12 cellular contexts compared by ENCODE assay signal in the genomic region with DNA sequence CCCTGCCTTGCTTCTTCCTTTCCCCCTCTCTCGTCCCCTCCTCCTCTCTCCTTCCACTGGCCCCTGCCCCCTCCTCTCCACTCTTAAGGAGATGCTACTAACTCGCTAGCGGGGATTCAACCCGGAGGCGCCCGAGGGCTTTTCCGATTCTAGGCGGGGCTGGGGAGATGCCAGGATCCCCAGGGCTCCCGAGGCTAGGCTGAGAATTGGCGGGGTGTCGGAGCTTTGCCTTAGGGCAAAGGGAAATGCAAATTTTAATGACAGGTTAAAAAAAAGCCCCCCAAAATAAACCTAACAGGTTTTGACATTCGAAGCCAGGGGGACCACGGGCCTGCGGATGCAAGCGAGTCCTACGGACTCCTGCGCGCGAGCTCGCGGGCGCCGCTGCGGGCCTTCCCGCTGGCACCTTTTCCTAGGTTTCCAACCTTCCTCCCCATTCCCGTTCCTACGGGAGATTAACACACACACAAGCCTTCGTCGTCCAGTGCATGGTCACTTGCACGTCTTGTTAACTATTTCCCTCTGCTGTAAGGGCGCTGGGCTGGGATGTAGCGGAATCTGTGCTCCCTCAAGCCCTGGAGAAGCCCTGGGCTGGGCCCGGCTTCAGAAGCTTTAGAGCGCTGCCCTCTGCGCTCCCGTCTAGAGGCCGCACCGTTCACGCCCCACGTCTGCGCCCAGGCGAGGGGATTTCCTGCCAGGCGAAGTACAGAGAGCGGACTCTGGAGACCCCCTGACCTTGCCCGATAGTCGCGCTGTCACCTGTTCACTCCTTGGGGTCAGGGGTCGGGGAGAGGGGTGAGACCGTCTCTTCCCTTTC. TPM values are rescaled to one million over a fixed set of nuclear protein-coding genes. Genes with fewer than 3 reads are reported as not detected.
DNase-seq lines count a peak whose midpoint lies in the region; ATAC-seq and TF ChIP-seq lines count a peak whose summit lies in the region.
"Had no signal": no experiment of that assay in that cellular context is flagged by ENCODE, and none has a peak within 500 bp of the region (broad histone marks: within the 10 kb centered on the region; RNA-seq: fewer than 3 reads in every experiment).

No MANE protein-coding gene starts in this region.

- no peak for ATAC-seq in T-helper 17 cell
- no peak for ATAC-seq in naive B cell (ENCODE audit: low read depth in 2 of 2)
- no peak for ATAC-seq in GM18505 (IDR thresholded peaks at IDR 0.05; ENCODE audit: unreplicated experiment)
- ATAC-seq: natural killer cell treated with Interleukin-12 subunit alpha and Interleukin-12 subunit beta and Interleukin-15 and Interleukin-18, amount 100 ng/mL, for 72 hours had no signal

- H3K4me3 Mint-ChIP-seq in T-helper 17 cell (peak overlapping the region; percentile 77), naive B cell (peak overlapping the region; percentile 42 to 82 (median 70))
- H3K4me3 Mint-ChIP-seq: natural killer cell treated with Interleukin-12 subunit alpha and Interleukin-12 subunit beta and Interleukin-15 and Interleukin-18, amount 100 ng/mL, for 72 hours had no signal

- H3K27me3 Mint-ChIP-seq in T-helper 17 cell (peaks cover 84% of the 10 kb centered on the region), naive B cell (peaks cover 69 to 97% (median 91%) of the 10 kb centered on the region in 3 donors)

- no peak for TF ChIP-seq POLR2A in GM18505 (IDR thresholded peaks at IDR 0.05; ENCODE audit: borderline replicate concordance, extremely low read depth, insufficient read depth, insufficient read length)

- H3K36me3 Mint-ChIP-seq in T-helper 17 cell (ENCODE audit: low read depth) (peaks cover 10% of the 10 kb centered on the region), naive B cell (peaks cover 4 to 16% of the 10 kb centered on the region in 2 donors)
- H3K36me3 Mint-ChIP-seq: natural killer cell treated with Interleukin-12 subunit alpha and Interleukin-12 subunit beta and Interleukin-15 and Interleukin-18, amount 100 ng/mL, for 72 hours had no signal

- H3K9me3 ChIP-seq in T-helper 17 cell (ENCODE audit: control insufficient read depth, low read length, poor library complexity, severe bottlenecking) = no peaks in the 10 kb centered on the region
- H3K9me3 ChIP-seq: esophagus squamous epithelium had no signal

- peak overlapping the region; percentile 40 for H3K4me3 ChIP-seq in AG09309 (ENCODE audit: control insufficient read depth, low read depth, low read length)

- DNase-seq in DMS 273 (lab: John Stamatoyannopoulos, UW; ENCODE audit: unreplicated experiment) (peak; percentile 58), DMS 273 treated with DMSO at 0.1 percent for 48 hours (lab: John Stamatoyannopoulos, UW) (no peak), AG09309 (ENCODE audit: low read depth) (no peak), T-helper 17 cell (no peak), naive B cell (no peak), GF-D8 (lab: John Stamatoyannopoulos, UW) (no peak), glomerular visceral epithelial cell (ENCODE audit: extremely low spot score) (no peak)
- DNase-seq: DND-41; esophagus squamous epithelium; stimulated activated naive CD4-positive, alpha-beta T cell had no signal

- H3K9me3 Mint-ChIP-seq in naive B cell = peaks cover 0 to 12% (median 6%) of the 10 kb centered on the region in 7 donors
- H3K9me3 Mint-ChIP-seq: natural killer cell treated with Interleukin-12 subunit alpha and Interleukin-12 subunit beta and Interleukin-15 and Interleukin-18, amount 100 ng/mL, for 72 hours had no signal

- no peak for TF ChIP-seq CTCF in AG09309 (IDR thresholded peaks at IDR 0.05; ENCODE audit: control insufficient read depth, insufficient read depth, low read depth, low read length, missing control alignments)

- peaks cover 15% of the 10 kb centered on the region for H3K4me1 Mint-ChIP-seq in T-helper 17 cell
- peaks cover 18 to 56% (median 49%) of the 10 kb centered on the region in 3 donors for H3K4me1 Mint-ChIP-seq in naive B cell

- H3K27ac Mint-ChIP-seq in T-helper 17 cell (no peak overlapping the region), naive B cell (peak overlapping the region in 1 of 6 donors; percentile 57)
- H3K27ac Mint-ChIP-seq: natural killer cell treated with Interleukin-12 subunit alpha and Interleukin-12 subunit beta and Interleukin-15 and Interleukin-18, amount 100 ng/mL, for 72 hours had no signal

RNA-seq across cellular contexts. Expression of a gene that starts 0.7 kb away (rescaled TPM):
- not detected for total RNA-seq in T-helper 17 cell
- polyA plus RNA-seq in naive B cell (ENCODE audit: low read depth in 6 of 6) = not detected
- total RNA-seq: esophagus squamous epithelium; natural killer cell treated with Interleukin-12 subunit alpha and Interleukin-12 subunit beta and Interleukin-15 and Interleukin-18, amount 100 ng/mL, for 72 hours had no signal
